Comparison of ENCODE assay signal across 8 cellular contexts in the genomic region with DNA sequence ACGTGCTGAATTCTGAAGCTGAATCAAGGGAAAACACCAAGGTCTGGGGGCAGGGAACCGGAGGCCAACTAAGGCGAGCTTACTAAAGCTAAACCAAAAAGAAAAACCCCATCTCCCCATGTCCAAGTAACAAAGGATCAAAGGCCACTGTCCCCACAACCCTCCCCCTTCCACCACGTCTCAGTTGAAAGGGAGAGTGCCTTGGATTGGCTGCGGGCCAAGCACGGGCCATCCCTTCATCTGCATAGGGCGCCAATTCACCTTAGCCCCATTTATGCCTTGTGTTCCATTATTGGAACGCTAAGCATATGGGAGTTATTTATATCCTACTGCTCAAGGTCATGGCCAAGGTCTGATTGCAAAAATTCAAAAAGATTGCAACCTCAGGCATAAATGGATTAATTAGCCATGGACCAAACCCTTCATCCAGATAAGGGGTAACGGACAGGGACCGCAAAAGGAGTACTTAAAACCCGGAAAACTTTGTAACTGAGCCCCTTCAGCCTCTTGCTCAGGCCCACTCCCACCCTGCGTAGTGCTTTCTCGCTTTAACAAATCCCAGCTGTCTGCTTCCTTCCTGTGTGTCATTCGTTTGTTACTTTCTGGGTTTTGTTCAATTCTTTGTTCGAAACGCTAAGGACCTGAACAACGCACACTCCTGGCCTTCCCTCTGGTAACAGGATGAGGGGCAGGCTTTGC. TPM values are rescaled to one million over a fixed set of nuclear protein-coding genes. Genes with fewer than 3 reads are reported as not detected.
DNase-seq lines count a peak whose midpoint lies in the region; ATAC-seq lines count a peak whose summit lies in the region.

No MANE protein-coding gene starts in this region.

- H3K79me2 ChIP-seq in mesendoderm (ENCODE audit: control insufficient read depth, insufficient read depth, low read length) = peaks cover 4% of the 10 kb centered on the region

- H3K23ac ChIP-seq in mesendoderm (ENCODE audit: low read length) = no peak overlapping the region

- peak overlapping the region; percentile 89 for H3K56ac ChIP-seq in mesendoderm (ENCODE audit: low read length)

- H3K4me2 ChIP-seq in mesendoderm (ENCODE audit: low read length) = peak overlapping the region; percentile 56

- WGBS in mesendoderm (ENCODE audit: extremely low coverage, insufficient coverage, low lambda C conversion rate) = no CpG with 5 or more reads among the region's 17 CpGs

- H3K27me3 Mint-ChIP-seq in stimulated activated naive CD8-positive, alpha-beta T cell treated with anti-CD3 and anti-CD28 coated beads, Interleukin-15, Interleukin-2, amounts not matched to agents 100 ng/mL and 50 ng/mL, for 24 hours = no peaks in the 10 kb centered on the region

- H3K4me3 ChIP-seq in GM08714 (ENCODE audit: low read length) (peak overlapping the region; percentile 81), mesendoderm (ENCODE audit: low read length) (peak overlapping the region; percentile 34)

- H3K9ac ChIP-seq in mesendoderm (ENCODE audit: low read length) = peak overlapping the region; percentile 80

- no peak overlapping the region for H4K8ac ChIP-seq in mesendoderm (ENCODE audit: low read depth, low read length)

- no peak overlapping the region for H4K5ac ChIP-seq in mesendoderm (ENCODE audit: low read length)

- H3K36me3 Mint-ChIP-seq in stimulated activated naive CD8-positive, alpha-beta T cell treated with anti-CD3 and anti-CD28 coated beads, Interleukin-15, Interleukin-2, amounts not matched to agents 100 ng/mL and 50 ng/mL, for 24 hours (ENCODE audit: low read depth) = peaks cover 6% of the 10 kb centered on the region

- H3K27me3 ChIP-seq in mesendoderm (ENCODE audit: insufficient read depth, low read length, poor library complexity) = no peaks in the 10 kb centered on the region

- peak overlapping the region; percentile 98 for H3K27ac Mint-ChIP-seq in stimulated activated naive CD8-positive, alpha-beta T cell treated with anti-CD3 and anti-CD28 coated beads, Interleukin-15, Interleukin-2, amounts not matched to agents 100 ng/mL and 50 ng/mL, for 24 hours

- H2BK5ac ChIP-seq in mesendoderm (ENCODE audit: low read length) = no peak overlapping the region

- peak overlapping the region; percentile 100 for H3K4me3 Mint-ChIP-seq in stimulated activated naive CD8-positive, alpha-beta T cell treated with anti-CD3 and anti-CD28 coated beads, Interleukin-15, Interleukin-2, amounts not matched to agents 100 ng/mL and 50 ng/mL, for 24 hours

- H3K79me1 ChIP-seq in mesendoderm (ENCODE audit: low read length) = peaks cover 5% of the 10 kb centered on the region

- H3K27ac ChIP-seq in mesendoderm (ENCODE audit: low read depth, low read length) = no peak overlapping the region

- H3K4me1 Mint-ChIP-seq in stimulated activated naive CD8-positive, alpha-beta T cell treated with anti-CD3 and anti-CD28 coated beads, Interleukin-15, Interleukin-2, amounts not matched to agents 100 ng/mL and 50 ng/mL, for 24 hours (ENCODE audit: low read depth) = peaks cover 40% of the 10 kb centered on the region

- peak; percentile 0 for ATAC-seq in HG03280 (IDR thresholded peaks at IDR 0.05; ENCODE audit: unreplicated experiment)

- H2AK5ac ChIP-seq in mesendoderm (ENCODE audit: low read length) = no peak overlapping the region

- no peaks in the 10 kb centered on the region for H3K4me1 ChIP-seq in mesendoderm (ENCODE audit: control insufficient read depth, low read depth, low read length)

- H3K36me3 ChIP-seq in mesendoderm (ENCODE audit: control insufficient read depth, insufficient read depth, low read length) = no peaks in the 10 kb centered on the region

- H3K4ac ChIP-seq in mesendoderm (ENCODE audit: low read depth, low read length) = no peak overlapping the region

- H2BK120ac ChIP-seq in mesendoderm (ENCODE audit: low read depth, low read length) = no peak overlapping the region

- no peak overlapping the region for H3K18ac ChIP-seq in mesendoderm (ENCODE audit: low read length)

- H2BK15ac ChIP-seq in mesendoderm (replicated peaks; ENCODE audit: low read depth) = no peak overlapping the region

- DNase-seq in T-helper 9 cell (peak; percentile 27), dermis blood vessel endothelial cell (peak; percentile 66), mesendoderm (no peak), A172 (ENCODE audit: low spot score) (no peak)
- DNase-seq in NK-92 treated with Interleukin-12 subunit alpha and Interleukin-12 subunit beta, amount 100 ng/mL, for 24 hours (lab: John Stamatoyannopoulos, UW) = no peak

- no peaks in the 10 kb centered on the region for H3K9me3 Mint-ChIP-seq in stimulated activated naive CD8-positive, alpha-beta T cell treated with anti-CD3 and anti-CD28 coated beads, Interleukin-15, Interleukin-2, amounts not matched to agents 100 ng/mL and 50 ng/mL, for 24 hours

RNA-seq across cellular contexts. Expression of gene ATP6V0D1, which starts 0.8 kb away (rescaled TPM):
- 134 and 155 TPM in 2 replicates for total RNA-seq in dermis blood vessel endothelial cell
- 37.4 TPM for polyA plus RNA-seq in mesendoderm (2013, experiment 1 of 2)
- 38.6 TPM for polyA plus RNA-seq in mesendoderm (2013, experiment 2 of 2)
- 66.8 and 77.5 TPM in 2 replicates for total RNA-seq in A172 (2014; rRNA removed; shearing (Covaris generic))

RNA-seq across cellular contexts. Expression of gene AGRP, which starts 1.6 kb away (rescaled TPM):
- not detected in 2 replicates for total RNA-seq in dermis blood vessel endothelial cell
- not detected for polyA plus RNA-seq in mesendoderm (2013, experiment 1 of 2)
- not detected for polyA plus RNA-seq in mesendoderm (2013, experiment 2 of 2)
- not detected in 2 replicates for total RNA-seq in A172 (2014; rRNA removed; shearing (Covaris generic))

RNA-seq across cellular contexts. Expression of gene RIPOR1, which starts 46.9 kb away (rescaled TPM):
- 74.9 and 149 TPM in 2 replicates for total RNA-seq in dermis blood vessel endothelial cell
- polyA plus RNA-seq in mesendoderm (2013, experiment 1 of 2) = 5.0 TPM
- 4.7 TPM for polyA plus RNA-seq in mesendoderm (2013, experiment 2 of 2)
- total RNA-seq in A172 (2014; rRNA removed; shearing (Covaris generic)) = 21.6 and 31.6 TPM in 2 replicates

RNA-seq across cellular contexts. Expression of gene HSD11B2, which starts 50.8 kb away (rescaled TPM):
- 0.23 TPM in 1 of 2 replicates, not detected in the other for total RNA-seq in dermis blood vessel endothelial cell
- 12.9 TPM for polyA plus RNA-seq in mesendoderm (2013, experiment 1 of 2)
- polyA plus RNA-seq in mesendoderm (2013, experiment 2 of 2) = 13.3 TPM
- total RNA-seq in A172 (2014; rRNA removed; shearing (Covaris generic)) = 0.93 TPM in 1 of 2 replicates, not detected in the other

Comparison
In these comparisons a context has a peak if more than half of its experiments do, and no peak if none do; other contexts are left out.
1. DNase-seq: peak in T-helper 9 cell (single experiment) and dermis blood vessel endothelial cell (single experiment); none in mesendoderm (single experiment), NK-92 treated with Interleukin-12 subunit alpha and Interleukin-12 subunit beta, amount 100 ng/mL, for 24 hours (single experiment) and A172 (single experiment).